Comparison of ENCODE assay signal across 8 cellular contexts in genomic region chr12:54560374-54560858, GRCh38. TPM values are rescaled to one million over a fixed set of nuclear protein-coding genes. Genes with fewer than 3 reads are reported as not detected.
DNase-seq lines count a peak whose midpoint lies in the region; ATAC-seq and TF ChIP-seq lines count a peak whose summit lies in the region.

No MANE protein-coding gene starts in this region.

- H3K27me3 Mint-ChIP-seq in CD14-positive monocyte (ENCODE audit: low read depth in 3 of 3) = peaks cover 1 to 3% (median 2%) of the 10 kb centered on the region in 3 donors

- H3K27ac Mint-ChIP-seq in CD14-positive monocyte = peak overlapping the region; percentile 86 to 95 (median 92)

- H3K27me3 ChIP-seq in prostate gland (replicated peaks; ENCODE audit: insufficient read depth) (peaks cover 4% of the 10 kb centered on the region), upper lobe of right lung (peaks cover 6% of the 10 kb centered on the region)

- DNase-seq in CD14-positive monocyte (ENCODE audit: low spot score) (peak; percentile 88), SW480 (ENCODE audit: low spot score) (peak; percentile 63), amniotic epithelial cell (ENCODE audit: low read depth) (peak; percentile 57), left ventricle myocardium superior (peak; percentile 93), prostate gland (ENCODE audit: low spot score) (peak; percentile 73), upper lobe of right lung (peak; percentile 95)

- no peaks in the 10 kb centered on the region for H3K9me3 ChIP-seq in prostate gland
- no peaks in the 10 kb centered on the region for H3K9me3 ChIP-seq in upper lobe of right lung

- TF ChIP-seq POLR2A in prostate gland (IDR thresholded peaks at IDR 0.05) = no peak

- H3K36me3 Mint-ChIP-seq in CD14-positive monocyte = peaks cover 0 to 12% of the 10 kb centered on the region in 2 donors

- H3K4me3 ChIP-seq in prostate gland (peak overlapping the region; percentile 8 to 14), upper lobe of right lung (peak overlapping the region; percentile 45)

- 2% methylated on average over 14 of the region's 14 CpGs for WGBS in prostate gland

- no peak for TF ChIP-seq CTCF in CD14-positive monocyte (IDR thresholded peaks at IDR 0.05)
- TF ChIP-seq CTCF in prostate gland (IDR thresholded peaks at IDR 0.05) = no peak
- TF ChIP-seq CTCF in upper lobe of right lung (IDR thresholded peaks at IDR 0.05) = no peak

- peak; percentile 99 for ATAC-seq in GM19397 (IDR thresholded peaks at IDR 0.05; ENCODE audit: unreplicated experiment)
- ATAC-seq in HG03558 (IDR thresholded peaks at IDR 0.05; ENCODE audit: extremely low read depth, unreplicated experiment) = peak; percentile 97
- peak; percentile 99 for ATAC-seq in left ventricle myocardium superior
- ATAC-seq in upper lobe of right lung = peak; percentile 97

- peaks cover 0 to 2% (median 0%) of the 10 kb centered on the region in 7 donors for H3K9me3 Mint-ChIP-seq in CD14-positive monocyte

- H3K36me3 ChIP-seq in prostate gland (no peaks in the 10 kb centered on the region), upper lobe of right lung (no peaks in the 10 kb centered on the region)

- H3K27ac ChIP-seq in prostate gland (peak overlapping the region in 1 of 2 donors; percentile 14), upper lobe of right lung (peak overlapping the region; percentile 78)

- peak overlapping the region; percentile 79 for H3K4me3 Mint-ChIP-seq in CD14-positive monocyte

- H3K4me1 ChIP-seq in prostate gland (replicated peaks) (no peaks in the 10 kb centered on the region), upper lobe of right lung (peaks cover 13% of the 10 kb centered on the region)

- H3K4me1 Mint-ChIP-seq in CD14-positive monocyte = peaks cover 27% of the 10 kb centered on the region

- intact Hi-C loops in CD14-positive monocyte (cut with micrococcal nuclease) = no loop called here
- intact Hi-C loops in left ventricle myocardium superior (cut with micrococcal nuclease) = no loop called here
- intact Hi-C loops in prostate gland (cut with DNase I) = no loop called here
- intact Hi-C loops in upper lobe of right lung (cut with DNase I) = no loop called here

RNA-seq across cellular contexts. Expression of gene PDE1B, which starts 11.0 kb away (rescaled TPM):
- under 1 TPM; 0.57 to 0.82 TPM for polyA plus RNA-seq in CD14-positive monocyte
- 2.8 TPM for total RNA-seq in left ventricle myocardium superior
- 1 to 10 TPM in 1 of 2 donors, under 1 TPM in 1; 0.96 to 3.5 TPM for total RNA-seq in prostate gland
- 6.1 TPM for total RNA-seq in upper lobe of right lung

RNA-seq across cellular contexts. Expression of gene PPP1R1A, which starts 28.0 kb away (rescaled TPM):
- not detected for polyA plus RNA-seq in CD14-positive monocyte
- total RNA-seq in left ventricle myocardium superior = 298 TPM
- 10 to 100 TPM in 1 of 2 donors, under 1 TPM in 1; 0.87 to 12.0 TPM for total RNA-seq in prostate gland
- not detected for total RNA-seq in upper lobe of right lung

Comparison
In these comparisons a context has a peak if more than half of its experiments do, and no peak if none do; other contexts are left out.
1. RNA of gene PPP1R1A, which starts 28.0 kb away (total RNA-seq): 298 TPM in left ventricle myocardium superior (single experiment); 0.87 to 12.0 TPM in prostate gland and not detected in upper lobe of right lung (single experiment); every median in the first group is over 10 times any median in the second.
2. Peak in every context shown above with its lines, with median percentiles within 50 percentile points of each other: DNase-seq and ATAC-seq.